18 cellular contexts compared by ENCODE assay signal in genomic region chr6:56664007-56664406, GRCh38. TPM values are rescaled to one million over a fixed set of nuclear protein-coding genes. Genes with fewer than 3 reads are reported as not detected.
DNase-seq lines count a peak whose midpoint lies in the region; FAIRE-seq and TF ChIP-seq lines count a peak whose summit lies in the region.
"Had no signal": no experiment of that assay in that cellular context is flagged by ENCODE, and none has a peak within 500 bp of the region (broad histone marks: within the 10 kb centered on the region; RNA-seq: fewer than 3 reads in every experiment).

No MANE protein-coding gene starts in this region.

- CTCF ChIA-PET in MCF 10A (lab: Yijun Ruan, JAX): interaction anchor here (0.6 to 1.4 kb wide), 6 partner anchors 20 to 88 kb away, joined by 3 to 5 read pairs (median 4); partner anchors contain the start of gene DST

- no peaks in the 10 kb centered on the region for H3K27me3 Mint-ChIP-seq in MCF 10A (ENCODE audit: insufficient read depth, unreplicated experiment)
- H3K27me3 Mint-ChIP-seq: activated T-helper 17 cell treated with anti-CD3 and anti-CD28 coated beads, Interleukin-2, amount 50 U/mL, for 72 hours; T-helper 17 cell had no signal

- H3K4me3 Mint-ChIP-seq in MCF 10A (ENCODE audit: unreplicated experiment): no peak overlapping the region
- H3K4me3 Mint-ChIP-seq: activated naive CD8-positive, alpha-beta T cell treated with anti-CD3 and anti-CD28 coated beads, Interleukin-2, amount 50 U/mL, for 24 hours; activated T-helper 17 cell treated with anti-CD3 and anti-CD28 coated beads, Interleukin-2, amount 50 U/mL, for 72 hours; T-helper 17 cell had no signal

- H3K27ac ChIP-seq in right atrium auricular region: peak overlapping the region; percentile 26 to 31
- H3K27ac ChIP-seq in transverse colon: peak overlapping the region; percentile 6 to 33 (median 12)
- H3K27ac ChIP-seq: 22Rv1, cardiac muscle cell, testis had no signal

- no peak for TF ChIP-seq EP300 in transverse colon (IDR thresholded peaks at IDR 0.05; ENCODE audit: low read depth)

- no TSS peak for BruUV-seq in MCF 10A (replicated peaks; lab: Mats Ljungman, UMichigan)

- peak; percentile 9 for DNase-seq in DMS53 (lab: John Stamatoyannopoulos, UW)
- DNase-seq in DMS53 treated with DMSO at 0.1 percent for 48 hours (lab: John Stamatoyannopoulos, UW; ENCODE audit: unreplicated experiment): no peak
- DNase-seq in MCF 10A (ENCODE audit: unreplicated experiment): peak; percentile 42
- DNase-seq in right atrium auricular region (ENCODE audit: low spot score): no peak
- DNase-seq in transverse colon: no peak
- no peak for DNase-seq in NCI-H2171 treated with DMSO at 0.1 percent for 48 hours (lab: John Stamatoyannopoulos, UW)
- no peak for DNase-seq in NCI-H345 (lab: John Stamatoyannopoulos, UW)
- no peak for DNase-seq in urothelium cell line (ENCODE audit: low spot score)
- DNase-seq: activated naive CD8-positive, alpha-beta T cell treated with anti-CD3 and anti-CD28 coated beads, Interleukin-2, amount 50 U/mL, for 24 hours; effector CD4-positive, alpha-beta T cell; NCI-H1417 treated with DMSO at 0.1 percent for 48 hours; SHP77 treated with DMSO at 0.1 percent for 48 hours; stimulated activated CD4-positive, alpha-beta T cell treated with anti-CD3 and anti-CD28 coated beads, Interleukin-2, amount 100 ng/mL, for 48 hours; T-helper 17 cell; testis had no signal

- no peak for TF ChIP-seq POLR2A in transverse colon (IDR thresholded peaks at IDR 0.05)

- peaks cover 44% of the 10 kb centered on the region for H3K4me1 Mint-ChIP-seq in MCF 10A (ENCODE audit: insufficient read depth, unreplicated experiment)
- H3K4me1 Mint-ChIP-seq: activated T-helper 17 cell treated with anti-CD3 and anti-CD28 coated beads, Interleukin-2, amount 50 U/mL, for 72 hours had no signal

- no peaks in the 10 kb centered on the region for H3K9me3 Mint-ChIP-seq in MCF 10A (ENCODE audit: unreplicated experiment)
- H3K9me3 Mint-ChIP-seq: activated naive CD8-positive, alpha-beta T cell treated with anti-CD3 and anti-CD28 coated beads, Interleukin-2, amount 50 U/mL, for 24 hours; activated T-helper 17 cell treated with anti-CD3 and anti-CD28 coated beads, Interleukin-2, amount 50 U/mL, for 72 hours had no signal

- intact Hi-C loops in MCF 10A (cut with micrococcal nuclease) (no loop called here), transverse colon (cut with DNase I; ENCODE audit: low total_unique reads) (no loop called here)

- H3K36me3 ChIP-seq in right atrium auricular region (no peaks in the 10 kb centered on the region), transverse colon (no peaks in the 10 kb centered on the region)
- H3K36me3 ChIP-seq: cardiac muscle cell had no signal

- H3K9me3 ChIP-seq in right atrium auricular region (no peaks in the 10 kb centered on the region), transverse colon (no peaks in the 10 kb centered on the region)
- H3K9me3 ChIP-seq: testis had no signal

- H3K27ac Mint-ChIP-seq in MCF 10A (ENCODE audit: low read depth, unreplicated experiment): peak overlapping the region; percentile 89
- H3K27ac Mint-ChIP-seq: activated naive CD8-positive, alpha-beta T cell treated with anti-CD3 and anti-CD28 coated beads, Interleukin-2, amount 50 U/mL, for 24 hours; activated T-helper 17 cell treated with anti-CD3 and anti-CD28 coated beads, Interleukin-2, amount 50 U/mL, for 72 hours; T-helper 17 cell had no signal

- no peaks in the 10 kb centered on the region for H3K27me3 ChIP-seq in right atrium auricular region
- H3K27me3 ChIP-seq in transverse colon: no peaks in the 10 kb centered on the region
- H3K27me3 ChIP-seq: cardiac muscle cell, testis had no signal

- H3K4me1 ChIP-seq in right atrium auricular region (peaks cover 0 to 28% of the 10 kb centered on the region in 2 donors), transverse colon (peaks cover 7 to 38% (median 20%) of the 10 kb centered on the region in 4 donors)
- H3K4me1 ChIP-seq: testis had no signal

- no peak for FAIRE-seq in urothelium cell line (lab: Jason Lieb, UNC)

- H3K4me3 ChIP-seq in right atrium auricular region (no peak overlapping the region), transverse colon (no peak overlapping the region)
- H3K4me3 ChIP-seq: cardiac muscle cell, testis had no signal

- in situ Hi-C loops in transverse colon (cut with MboI; ENCODE audit: low pct_ligation_motif_present in 1 of 4, low pct_unique_long_range_greater_than_20kb in 1 of 4, low sequenced_read_pairs in 3 of 4): no loop called here

- TF ChIP-seq CTCF in MCF 10A (IDR thresholded peaks at IDR 0.05; ENCODE audit: unreplicated experiment) (no peak), right atrium auricular region (IDR thresholded peaks at IDR 0.05) (no peak), transverse colon (IDR thresholded peaks at IDR 0.05) (no peak)

- POLR2A ChIA-PET in MCF 10A (lab: Yijun Ruan, JAX): interaction anchor here (0.7 to 34.6 kb wide), 15 partner anchors 9 to 188 kb away, joined by 3 to 1548 read pairs (median 4); partner anchors contain the start of gene DST

- H3K36me3 Mint-ChIP-seq in MCF 10A (ENCODE audit: insufficient read depth, unreplicated experiment): no peaks in the 10 kb centered on the region

- WGBS in transverse colon (ENCODE audit: low coverage in 1 of 2), 2 donors: 75% methylated on average over 1 of the region's 1 CpG; no CpG with 5 or more reads in 1 of the 2 donors

RNA-seq across cellular contexts. Expression of gene DST, which starts 21.3 kb away (rescaled TPM):
- total RNA-seq in MCF 10A (2022): 356 and 370 TPM in 2 replicates
- 100 to 1,000 TPM; 257 to 285 TPM for total RNA-seq in right atrium auricular region
- 100 to 1,000 TPM; 280 to 535 (median 428) TPM for total RNA-seq in transverse colon

Comparison
In these comparisons a context has a peak if more than half of its experiments do, and no peak if none do; other contexts are left out.
1. DNase-seq: peak in DMS53 (single experiment) and MCF 10A (single experiment); none in DMS53 treated with DMSO at 0.1 percent for 48 hours (single experiment), right atrium auricular region (single experiment), transverse colon (single experiment), NCI-H2171 treated with DMSO at 0.1 percent for 48 hours (single experiment), NCI-H345 (single experiment) and urothelium cell line (single experiment).